In the genomic region with DNA sequence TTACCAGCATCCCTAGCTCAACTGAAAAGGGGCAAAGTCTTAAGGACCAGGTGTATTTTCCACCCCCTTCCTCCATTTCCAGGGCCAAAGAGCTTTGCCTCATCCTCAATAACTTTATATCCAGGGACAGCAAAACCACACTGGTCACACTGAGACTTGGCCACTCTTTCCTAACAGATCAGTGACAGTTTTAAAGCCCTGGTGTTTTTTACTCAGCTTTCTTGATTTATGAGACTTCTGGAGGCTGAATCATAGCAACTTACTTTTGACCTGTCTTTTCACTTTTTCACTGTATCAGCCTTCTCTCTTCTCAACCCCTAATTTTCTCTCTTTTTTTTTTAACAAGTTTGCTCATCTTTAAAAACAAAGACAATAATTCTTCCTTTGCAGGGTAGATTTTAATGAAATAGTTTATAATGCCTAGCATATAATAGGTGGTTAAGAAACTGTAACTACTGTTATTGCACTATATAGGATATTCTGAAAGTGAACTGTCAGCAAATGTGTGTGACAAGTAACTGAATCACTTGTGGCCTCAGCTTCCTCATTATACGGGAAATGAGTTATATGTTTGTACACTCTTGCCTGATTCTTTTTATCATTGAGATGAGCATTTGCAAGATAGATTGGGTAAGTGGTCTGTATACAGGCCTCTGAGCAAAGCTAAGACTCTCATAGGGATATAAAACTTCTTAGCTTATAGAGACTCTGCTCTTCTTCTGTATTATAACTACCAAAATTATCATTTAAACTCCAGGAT, we compare ENCODE assay signal across 10 cellular contexts. TPM values are rescaled to one million over a fixed set of nuclear protein-coding genes. Genes with fewer than 3 reads are reported as not detected.
DNase-seq lines count a peak whose midpoint lies in the region; ATAC-seq and TF ChIP-seq lines count a peak whose summit lies in the region.
"Had no signal": no experiment of that assay in that cellular context is flagged by ENCODE, and none has a peak within 500 bp of the region (broad histone marks: within the 10 kb centered on the region; RNA-seq: fewer than 3 reads in every experiment).

No MANE protein-coding gene starts in this region.

- H3K27ac Mint-ChIP-seq in natural killer cell: peak overlapping the region in 1 of 2 donors; percentile 27
- H3K27ac Mint-ChIP-seq: T-cell had no signal

- ATAC-seq in GM18907 (IDR thresholded peaks at IDR 0.05; ENCODE audit: unreplicated experiment) (peak; percentile 66), HG02885 (IDR thresholded peaks at IDR 0.05; ENCODE audit: poor library complexity, unreplicated experiment) (peak; percentile 70), natural killer cell (peak in 2 of 3 donors; percentile 32 to 68)
- ATAC-seq: T-cell had no signal

- no peak for TF ChIP-seq CTCF in natural killer cell (IDR thresholded peaks at IDR 0.05)

- H3K9me3 Mint-ChIP-seq in natural killer cell: no peaks in the 10 kb centered on the region
- H3K9me3 Mint-ChIP-seq: T-cell had no signal

- H3K27me3 Mint-ChIP-seq in natural killer cell (ENCODE audit: low read depth in 2 of 2): peaks cover 8 to 9% of the 10 kb centered on the region in 2 donors
- H3K27me3 Mint-ChIP-seq: T-cell had no signal

- DNase-seq in RPMI8226 (peak; percentile 73), natural killer cell (no peak), NCI-H82 (lab: John Stamatoyannopoulos, UW) (no peak), globus pallidus (ENCODE audit: low spot score) (no peak)
- DNase-seq in activated naive CD4-positive, alpha-beta T cell (lab: John Stamatoyannopoulos, UW): no peak
- DNase-seq: amygdala, ovary, T-cell had no signal

- no peak overlapping the region for H3K4me3 Mint-ChIP-seq in natural killer cell
- H3K4me3 Mint-ChIP-seq: T-cell had no signal

- no peaks in the 10 kb centered on the region for H3K36me3 Mint-ChIP-seq in natural killer cell
- H3K36me3 Mint-ChIP-seq: T-cell had no signal

- peaks cover 5 to 9% of the 10 kb centered on the region in 2 donors for H3K4me1 Mint-ChIP-seq in natural killer cell

- intact Hi-C loops in natural killer cell (cut with micrococcal nuclease): no loop called here

RNA-seq across cellular contexts. Expression of gene DYNLT5, which starts 19.7 kb away (rescaled TPM):
- total RNA-seq in natural killer cell: under 1 TPM in 1 of 3 donors, not detected in 2; 0.35 TPM
